In genomic region chr16:81798311-81799137, GRCh38 we compare ENCODE assay signal across 8 cellular contexts. TPM values are rescaled to one million over a fixed set of nuclear protein-coding genes. Genes with fewer than 3 reads are reported as not detected.
A peak's percentile ranks its signal among the peaks of the same experiment; 100 is the strongest.
DNase-seq lines count a peak whose midpoint lies in the region; ATAC-seq and TF ChIP-seq lines count a peak whose summit lies in the region.

No MANE protein-coding gene starts in this region.

- TF ChIP-seq CTCF in GM10248 (IDR thresholded peaks at IDR 0.05; ENCODE audit: control extremely low read depth, extremely low read depth, low read depth, missing control alignments) (no peak), thyroid gland (IDR thresholded peaks at IDR 0.05) (no peak)

- no peak overlapping the region for H3K27ac ChIP-seq in thyroid gland

- no peak overlapping the region for H3K4me3 ChIP-seq in thyroid gland (replicated peaks in 1 of 3)

- no peak for TF ChIP-seq POLR2A in thyroid gland (IDR thresholded peaks at IDR 0.05)

- ATAC-seq in GM19397 (IDR thresholded peaks at IDR 0.05; ENCODE audit: unreplicated experiment) (peak; percentile 64), HG03378 (IDR thresholded peaks at IDR 0.05; ENCODE audit: unreplicated experiment) (peak; percentile 55)
- ATAC-seq in activated CD8-positive, alpha-beta T cell treated with anti-CD3 and anti-CD28 coated beads, Interleukin-2, amount 10 ng/mL, durations not matched to agents 7 days and 5 days: peak; percentile 59

- H3K27ac Mint-ChIP-seq in activated CD8-positive, alpha-beta T cell treated with anti-CD3 and anti-CD28 coated beads, Interleukin-2, amount 10 ng/mL, durations not matched to agents 7 days and 5 days: peak overlapping the region; percentile 91
- peak overlapping the region; percentile 88 for H3K27ac Mint-ChIP-seq in stimulated activated naive CD8-positive, alpha-beta T cell treated with anti-CD3 and anti-CD28 coated beads, Interleukin-15, Interleukin-2, amounts not matched to agents 100 ng/mL and 50 ng/mL, for 24 hours

- peaks cover 2% of the 10 kb centered on the region for H3K27me3 Mint-ChIP-seq in activated CD8-positive, alpha-beta T cell treated with anti-CD3 and anti-CD28 coated beads, Interleukin-2, amount 10 ng/mL, durations not matched to agents 7 days and 5 days (ENCODE audit: low read depth)
- no peaks in the 10 kb centered on the region for H3K27me3 Mint-ChIP-seq in stimulated activated naive CD8-positive, alpha-beta T cell treated with anti-CD3 and anti-CD28 coated beads, Interleukin-15, Interleukin-2, amounts not matched to agents 100 ng/mL and 50 ng/mL, for 24 hours

- no peaks in the 10 kb centered on the region for H3K4me1 ChIP-seq in thyroid gland

- CTCF ChIA-PET in GM10248 (lab: Yijun Ruan, JAX): interaction anchor here (0.9 to 3.0 kb wide), 14 partner anchors 8 to 81 kb away, joined by 3 to 25 read pairs (median 4); no protein-coding TSS in a partner anchor
- CTCF ChIA-PET in activated CD8-positive, alpha-beta T cell treated with anti-CD3 and anti-CD28 coated beads, Interleukin-2, amount 10 ng/mL, durations not matched to agents 7 days and 5 days (lab: Charles Lee): interaction anchor here (0.7 to 1.8 kb wide), 7 partner anchors 9 to 76 kb away, joined by 3 to 13 read pairs (median 5); no protein-coding TSS in a partner anchor

- POLR2A ChIA-PET in GM10248 (lab: Yijun Ruan, JAX): interaction anchor here (0.7 to 2.1 kb wide), 13 partner anchors 8 to 65 kb away, joined by 3 to 23 read pairs (median 4); no protein-coding TSS in a partner anchor
- POLR2A ChIA-PET in activated CD8-positive, alpha-beta T cell treated with anti-CD3 and anti-CD28 coated beads, Interleukin-2, amount 10 ng/mL, durations not matched to agents 7 days and 5 days (lab: Charles Lee): interaction anchor here (0.9 to 1.3 kb wide), 5 partner anchors 10 to 36 kb away, joined by 3 to 6 read pairs (median 4); no protein-coding TSS in a partner anchor

- H3K36me3 Mint-ChIP-seq in activated CD8-positive, alpha-beta T cell treated with anti-CD3 and anti-CD28 coated beads, Interleukin-2, amount 10 ng/mL, durations not matched to agents 7 days and 5 days (ENCODE audit: low read depth): peaks cover 2% of the 10 kb centered on the region
- H3K36me3 Mint-ChIP-seq in stimulated activated naive CD8-positive, alpha-beta T cell treated with anti-CD3 and anti-CD28 coated beads, Interleukin-15, Interleukin-2, amounts not matched to agents 100 ng/mL and 50 ng/mL, for 24 hours (ENCODE audit: low read depth): peaks cover 5% of the 10 kb centered on the region

- H3K27me3 ChIP-seq in thyroid gland: no peaks in the 10 kb centered on the region

- H3K4me3 Mint-ChIP-seq in activated CD8-positive, alpha-beta T cell treated with anti-CD3 and anti-CD28 coated beads, Interleukin-2, amount 10 ng/mL, durations not matched to agents 7 days and 5 days: peak overlapping the region; percentile 27
- H3K4me3 Mint-ChIP-seq in stimulated activated naive CD8-positive, alpha-beta T cell treated with anti-CD3 and anti-CD28 coated beads, Interleukin-15, Interleukin-2, amounts not matched to agents 100 ng/mL and 50 ng/mL, for 24 hours: peak overlapping the region; percentile 38

- H3K36me3 ChIP-seq in thyroid gland: no peaks in the 10 kb centered on the region

- intact Hi-C loops in thyroid gland (cut with DNase I): no loop called here

- DNase-seq in GM10248 (ENCODE audit: extremely low spot score) (peak; percentile 78), A172 (ENCODE audit: low spot score) (no peak), thyroid gland (no peak), hippocampal formation (lab: John Stamatoyannopoulos, UW) (no peak)
- peak; percentile 49 for DNase-seq in activated CD8-positive, alpha-beta T cell treated with anti-CD3 and anti-CD28 coated beads, Interleukin-2, amount 10 ng/mL, durations not matched to agents 7 days and 5 days

- peaks cover 41% of the 10 kb centered on the region for H3K4me1 Mint-ChIP-seq in activated CD8-positive, alpha-beta T cell treated with anti-CD3 and anti-CD28 coated beads, Interleukin-2, amount 10 ng/mL, durations not matched to agents 7 days and 5 days (ENCODE audit: low read depth)
- H3K4me1 Mint-ChIP-seq in stimulated activated naive CD8-positive, alpha-beta T cell treated with anti-CD3 and anti-CD28 coated beads, Interleukin-15, Interleukin-2, amounts not matched to agents 100 ng/mL and 50 ng/mL, for 24 hours (ENCODE audit: low read depth): peaks cover 38% of the 10 kb centered on the region

- no peaks in the 10 kb centered on the region for H3K9me3 ChIP-seq in thyroid gland

- 60 to 72% methylated on average over 14 of the region's 14 CpGs for WGBS in thyroid gland, 2 donors

- H3K9me3 Mint-ChIP-seq in activated CD8-positive, alpha-beta T cell treated with anti-CD3 and anti-CD28 coated beads, Interleukin-2, amount 10 ng/mL, durations not matched to agents 7 days and 5 days (ENCODE audit: insufficient read depth): no peaks in the 10 kb centered on the region
- H3K9me3 Mint-ChIP-seq in stimulated activated naive CD8-positive, alpha-beta T cell treated with anti-CD3 and anti-CD28 coated beads, Interleukin-15, Interleukin-2, amounts not matched to agents 100 ng/mL and 50 ng/mL, for 24 hours: no peaks in the 10 kb centered on the region

RNA-seq across cellular contexts. Expression of gene PLCG2, which starts 19.4 kb away (rescaled TPM):
- total RNA-seq in activated CD8-positive, alpha-beta T cell treated with anti-CD3 and anti-CD28 coated beads, Interleukin-2, amount 10 ng/mL, durations not matched to agents 7 days and 5 days: 10 to 100 TPM; 10.1 to 11.1 TPM
- 3.8 and 3.9 TPM in 2 replicates for total RNA-seq in A172 (2014; rRNA removed; shearing (Covaris generic))
- total RNA-seq in thyroid gland: 10 to 100 TPM in 2 of 4 donors, 1 to 10 TPM in 2; 9.2 to 12.1 (median 10.3) TPM

Comparison
In these comparisons a context has a peak if more than half of its experiments do, and no peak if none do; other contexts are left out.
1. DNase-seq: peak in GM10248 (single experiment) and activated CD8-positive, alpha-beta T cell treated with anti-CD3 and anti-CD28 coated beads, Interleukin-2, amount 10 ng/mL, durations not matched to agents 7 days and 5 days (single experiment); none in A172 (single experiment), thyroid gland (0 of 2) and hippocampal formation (0 of 2).
2. Peak in every context shown above with its lines, with median percentiles within 50 percentile points of each other: ATAC-seq.